27 cellular contexts compared by ENCODE assay signal in genomic region chr4:169630069-169630468, GRCh38.
"Had no signal": no experiment of that assay in that cellular context is flagged by ENCODE, and none has a peak within 500 bp of the region (broad histone marks: within the 10 kb centered on the region; RNA-seq: fewer than 3 reads in every experiment).

No MANE protein-coding gene starts in this region.

- H3K27me3 Mint-ChIP-seq: dendritic cell treated with granulocyte-macrophage colony-stimulating factor and Interleukin-4, amounts not matched to agents 40 ng/mL and 50 ng/mL, for 4 days; memory B cell; naive thymus-derived CD4-positive, alpha-beta T cell; progenitor cell of endocrine pancreas; stimulated activated naive B cell treated with anti-CD40 and anti-IgM and Interleukin-4, amounts not matched to agents 10 μg/mL and 1 μg/mL and 100 μg/mL, for 72 hours; stimulated activated naive CD8-positive, alpha-beta T cell treated with anti-CD3 and anti-CD28 coated beads, Interleukin-15, Interleukin-2, amounts not matched to agents 100 ng/mL and 50 ng/mL, for 24 hours had no signal

- H3K27ac ChIP-seq: colonic mucosa, esophagus muscularis mucosa, foreskin keratinocyte, gastroesophageal sphincter, neural progenitor cell, parathyroid adenoma, thoracic aorta, tibial nerve, upper lobe of left lung had no signal

- H3K4me2 ChIP-seq: neural progenitor cell, smooth muscle cell had no signal

- H3K27me3 ChIP-seq: colonic mucosa, esophagus muscularis mucosa, foreskin keratinocyte, gastroesophageal sphincter, heart right ventricle, neural progenitor cell, tibial nerve, upper lobe of left lung had no signal

- DNase-seq: colonic mucosa; effector CD8-positive, alpha-beta T cell; foreskin keratinocyte; heart right ventricle; hippocampal formation; islet precursor cell; kidney glomerular epithelial cell; midbrain; naive thymus-derived CD4-positive, alpha-beta T cell; stimulated activated CD4-positive, alpha-beta T cell treated with anti-CD3 and anti-CD28 coated beads, Interleukin-12 subunit alpha, Interleukin-12 subunit beta, amount 100 ng/mL, for 4 hours; stimulated activated CD4-positive, alpha-beta T cell treated with anti-CD3 and anti-CD28 coated beads, Interleukin-4, amount 100 ng/mL, for 4 hours; stimulated activated naive B cell treated with anti-CD40 and anti-IgM and Interleukin-4, amounts not matched to agents 10 μg/mL and 1 μg/mL and 100 μg/mL, for 72 hours; upper lobe of left lung had no signal

- ATAC-seq: foreskin keratinocyte; gastroesophageal sphincter; naive thymus-derived CD4-positive, alpha-beta T cell; sciatic nerve; stimulated activated naive B cell treated with anti-CD40 and anti-IgM and Interleukin-4, amounts not matched to agents 10 μg/mL and 1 μg/mL and 100 μg/mL, for 72 hours had no signal

- H3K4me1 ChIP-seq: neural progenitor cell, parathyroid adenoma had no signal

- H3K36me3 ChIP-seq: colonic mucosa, esophagus muscularis mucosa, gastroesophageal sphincter, heart right ventricle, neural progenitor cell, thoracic aorta, upper lobe of left lung had no signal

- H3K4me3 ChIP-seq: colonic mucosa, esophagus muscularis mucosa, gastroesophageal sphincter, heart right ventricle, lung, neural progenitor cell, smooth muscle cell, thoracic aorta, tibial nerve, upper lobe of left lung had no signal

- H3K27ac Mint-ChIP-seq: dendritic cell treated with granulocyte-macrophage colony-stimulating factor and Interleukin-4, amounts not matched to agents 40 ng/mL and 50 ng/mL, for 4 days; memory B cell; nephron; neural progenitor cell; progenitor cell of endocrine pancreas; stimulated activated naive B cell treated with anti-CD40 and anti-IgM and Interleukin-4, amounts not matched to agents 10 μg/mL and 1 μg/mL and 100 μg/mL, for 72 hours; stimulated activated naive CD8-positive, alpha-beta T cell treated with anti-CD3 and anti-CD28 coated beads, Interleukin-15, Interleukin-2, amounts not matched to agents 100 ng/mL and 50 ng/mL, for 24 hours had no signal

- H2AFZ ChIP-seq: neural progenitor cell, parathyroid adenoma had no signal

- H3K4me3 Mint-ChIP-seq: dendritic cell treated with granulocyte-macrophage colony-stimulating factor and Interleukin-4, amounts not matched to agents 40 ng/mL and 50 ng/mL, for 4 days; memory B cell; naive thymus-derived CD4-positive, alpha-beta T cell; nephron; neural progenitor cell; stimulated activated naive B cell treated with anti-CD40 and anti-IgM and Interleukin-4, amounts not matched to agents 10 μg/mL and 1 μg/mL and 100 μg/mL, for 72 hours; stimulated activated naive CD8-positive, alpha-beta T cell treated with anti-CD3 and anti-CD28 coated beads, Interleukin-15, Interleukin-2, amounts not matched to agents 100 ng/mL and 50 ng/mL, for 24 hours had no signal

- H3K4me1 Mint-ChIP-seq: neural progenitor cell had no signal

- H3K9me3 Mint-ChIP-seq: dendritic cell treated with granulocyte-macrophage colony-stimulating factor and Interleukin-4, amounts not matched to agents 40 ng/mL and 50 ng/mL, for 4 days; memory B cell; naive thymus-derived CD4-positive, alpha-beta T cell; nephron; stimulated activated naive B cell treated with anti-CD40 and anti-IgM and Interleukin-4, amounts not matched to agents 10 μg/mL and 1 μg/mL and 100 μg/mL, for 72 hours; stimulated activated naive CD8-positive, alpha-beta T cell treated with anti-CD3 and anti-CD28 coated beads, Interleukin-15, Interleukin-2, amounts not matched to agents 100 ng/mL and 50 ng/mL, for 24 hours had no signal

- H3K9me3 ChIP-seq: colonic mucosa, esophagus muscularis mucosa, gastroesophageal sphincter, heart right ventricle, thoracic aorta, tibial nerve, upper lobe of left lung had no signal

- H3K9ac ChIP-seq: neural progenitor cell, parathyroid adenoma had no signal
